ENCODE assay signal across 24 cellular contexts in the genomic region with DNA sequence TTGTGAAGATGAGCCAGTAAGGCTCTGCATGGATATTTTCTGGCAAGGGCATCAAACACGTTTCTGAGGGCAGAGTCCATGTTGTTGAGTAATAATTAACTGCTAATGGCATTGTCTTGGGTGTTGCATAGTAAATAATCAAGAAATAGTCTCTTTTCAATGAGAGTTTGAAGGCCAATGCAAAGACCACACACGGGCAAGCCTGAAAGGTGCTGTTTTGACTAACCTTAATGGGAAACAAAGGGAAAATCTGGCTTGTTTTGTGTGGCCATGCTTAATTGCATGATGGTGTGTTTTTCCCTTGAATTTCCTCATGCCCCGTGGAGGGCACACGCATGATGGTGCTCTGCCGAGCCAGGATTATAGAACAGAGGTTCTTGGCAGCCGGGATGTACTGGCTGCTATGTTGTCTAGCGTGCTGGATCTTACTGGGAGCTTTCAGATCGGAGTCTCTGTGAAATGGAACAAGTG.
DNase-seq lines count a peak whose midpoint lies in the region; ATAC-seq, FAIRE-seq and TF ChIP-seq lines count a peak whose summit lies in the region.
"Had no signal": no experiment of that assay in that cellular context is flagged by ENCODE, and none has a peak within 500 bp of the region (broad histone marks: within the 10 kb centered on the region; RNA-seq: fewer than 3 reads in every experiment).

No MANE protein-coding gene starts in this region.

- FAIRE-seq in RCC 7860 (lab: Jason Lieb, UNC) = no peak
- FAIRE-seq: urothelium cell line had no signal

- H3K9me3 ChIP-seq in cardiac muscle cell (ENCODE audit: low read depth) = no peaks in the 10 kb centered on the region
- no peaks in the 10 kb centered on the region for H3K9me3 ChIP-seq in right atrium auricular region
- no peaks in the 10 kb centered on the region for H3K9me3 ChIP-seq in heart right ventricle
- H3K9me3 ChIP-seq: BE2C, ovary had no signal

- TF ChIP-seq CTCF in cardiac muscle cell (IDR thresholded peaks at IDR 0.05; ENCODE audit: low read depth, low read length) (no peak), right atrium auricular region (IDR thresholded peaks at IDR 0.05) (no peak), heart right ventricle (IDR thresholded peaks at IDR 0.05) (no peak), nephron (IDR thresholded peaks at IDR 0.05; ENCODE audit: unreplicated experiment in 3 of 3) (no peak)

- H3K4me1 Mint-ChIP-seq in nephron = peaks cover 18% of the 10 kb centered on the region
- H3K4me1 Mint-ChIP-seq: CD8-positive, alpha-beta memory T cell; naive thymus-derived CD8-positive, alpha-beta T cell; stimulated activated naive B cell treated with anti-CD40 and anti-IgM and Interleukin-4, amounts not matched to agents 10 μg/mL and 1 μg/mL and 100 μg/mL, for 72 hours had no signal

- no peaks in the 10 kb centered on the region for H3K9me3 Mint-ChIP-seq in nephron
- H3K9me3 Mint-ChIP-seq: activated naive CD4-positive, alpha-beta T cell treated with anti-CD3 and anti-CD28 coated beads, Interleukin-2, amount 50 U/mL, for 72 hours; activated T-helper 2 cell treated with anti-CD3 and anti-CD28 coated beads, Interferon-gamma antibody, Interleukin-2, Interleukin-4, amounts not matched to agents 10 μg/mL and 5 μg/mL and 100 μg/mL, durations not matched to agents 14 hours and 24 hours and 36 hours; CD8-positive, alpha-beta memory T cell had no signal

- H3K27me3 ChIP-seq in cardiac muscle cell (no peaks in the 10 kb centered on the region), right atrium auricular region (no peaks in the 10 kb centered on the region), heart right ventricle (no peaks in the 10 kb centered on the region)
- H3K27me3 ChIP-seq: BE2C, ovary had no signal

- H3K36me3 ChIP-seq in cardiac muscle cell = no peaks in the 10 kb centered on the region
- H3K36me3 ChIP-seq in right atrium auricular region = no peaks in the 10 kb centered on the region
- no peaks in the 10 kb centered on the region for H3K36me3 ChIP-seq in heart right ventricle
- H3K36me3 ChIP-seq: BE2C, ovary had no signal

- peak overlapping the region in 2 of 3 experiments; percentile 2 to 4 for H3K4me3 Mint-ChIP-seq in nephron
- H3K4me3 Mint-ChIP-seq: CD8-positive, alpha-beta memory T cell; mesothelial cell of epicardium; naive thymus-derived CD8-positive, alpha-beta T cell; stimulated activated naive B cell treated with anti-CD40 and anti-IgM and Interleukin-4, amounts not matched to agents 10 μg/mL and 1 μg/mL and 100 μg/mL, for 72 hours had no signal

- ATAC-seq in heart right ventricle = peak in 4 of 8 donors; percentile 29 to 71 (median 66)
- ATAC-seq: activated naive CD4-positive, alpha-beta T cell treated with anti-CD3 and anti-CD28 coated beads, Interleukin-2, amount 50 U/mL, for 72 hours; naive thymus-derived CD8-positive, alpha-beta T cell had no signal

- peak overlapping the region; percentile 92 to 97 (median 96) for H3K27ac Mint-ChIP-seq in nephron
- H3K27ac Mint-ChIP-seq: activated naive CD4-positive, alpha-beta T cell treated with anti-CD3 and anti-CD28 coated beads, Interleukin-2, amount 50 U/mL, for 72 hours; activated T-helper 2 cell treated with anti-CD3 and anti-CD28 coated beads, Interferon-gamma antibody, Interleukin-2, Interleukin-4, amounts not matched to agents 10 μg/mL and 5 μg/mL and 100 μg/mL, durations not matched to agents 14 hours and 24 hours and 36 hours; CD8-positive, alpha-beta memory T cell; mesothelial cell of epicardium; naive thymus-derived CD8-positive, alpha-beta T cell; stimulated activated naive B cell treated with anti-CD40 and anti-IgM and Interleukin-4, amounts not matched to agents 10 μg/mL and 1 μg/mL and 100 μg/mL, for 72 hours had no signal

- no peaks in the 10 kb centered on the region for H3K36me3 Mint-ChIP-seq in nephron (ENCODE audit: low read depth)
- H3K36me3 Mint-ChIP-seq: activated naive CD4-positive, alpha-beta T cell treated with anti-CD3 and anti-CD28 coated beads, Interleukin-2, amount 50 U/mL, for 72 hours; CD8-positive, alpha-beta memory T cell; mesothelial cell of epicardium; naive thymus-derived CD8-positive, alpha-beta T cell; stimulated activated naive B cell treated with anti-CD40 and anti-IgM and Interleukin-4, amounts not matched to agents 10 μg/mL and 1 μg/mL and 100 μg/mL, for 72 hours had no signal

- DNase-seq in cardiac muscle cell (ENCODE audit: low read depth in 1 of 2, low spot score in 1 of 2) = no peak
- no peak for DNase-seq in right atrium auricular region (ENCODE audit: low spot score)
- no peak for DNase-seq in heart right ventricle
- no peak for DNase-seq in stimulated activated CD4-positive, alpha-beta T cell treated with anti-CD3 and anti-CD28 coated beads, Interleukin-4, amount 100 ng/mL, for 24 hours
- no peak for DNase-seq in dermis blood vessel endothelial cell
- DNase-seq in occipital lobe (lab: John Stamatoyannopoulos, UW) = no peak
- DNase-seq in RCC 7860 (ENCODE audit: low spot score) = no peak
- DNase-seq: activated CD4-positive, alpha-beta T cell treated with anti-CD3 and anti-CD28 coated beads, Interleukin-2, amount 50 U/mL, for 4 hours; activated CD8-positive, alpha-beta memory T cell treated with anti-CD3 and anti-CD28 coated beads, Interleukin-2, amount 50 U/mL, for 48 hours; BE2C; CD8-positive, alpha-beta memory T cell; GDM1; naive thymus-derived CD8-positive, alpha-beta T cell; NCI-H1105; NCI-H2029; ovary; stimulated activated naive B cell treated with anti-CD40 and anti-IgM and Interleukin-4, amounts not matched to agents 10 μg/mL and 1 μg/mL and 100 μg/mL, for 72 hours; T-helper 1 cell had no signal

- 55 to 75% methylated on average over 8 of the region's 8 CpGs for WGBS in heart right ventricle, 2 donors

- H3K4me1 ChIP-seq in cardiac muscle cell (ENCODE audit: low read depth) (peaks cover 46% of the 10 kb centered on the region), right atrium auricular region (peaks cover 0 to 46% of the 10 kb centered on the region in 2 donors), heart right ventricle (peaks cover 0 to 60% (median 34%) of the 10 kb centered on the region in 9 donors)

- H3K4me3 ChIP-seq in cardiac muscle cell (no peak overlapping the region), right atrium auricular region (no peak overlapping the region), heart right ventricle (no peak overlapping the region)
- H3K4me3 ChIP-seq: coronary artery, ovary had no signal

- peak overlapping the region; percentile 67 for H3K27ac ChIP-seq in cardiac muscle cell
- H3K27ac ChIP-seq in right atrium auricular region = no peak overlapping the region
- H3K27ac ChIP-seq in heart right ventricle = peak overlapping the region in 6 of 10 donors; percentile 19 to 59 (median 38)
- H3K27ac ChIP-seq: coronary artery, ovary had no signal

- no peaks in the 10 kb centered on the region for H3K27me3 Mint-ChIP-seq in nephron (ENCODE audit: low read depth)

- intact Hi-C loops in heart right ventricle (cut with DNase I) = no loop called here

Comparison
In these comparisons a context has a peak if more than half of its experiments do, and no peak if none do; other contexts are left out.
1. H3K27ac ChIP-seq: peak in cardiac muscle cell (single experiment) and heart right ventricle (6 of 10); none in right atrium auricular region (0 of 2).